ENCODE assay signal across 8 cellular contexts in the genomic region with DNA sequence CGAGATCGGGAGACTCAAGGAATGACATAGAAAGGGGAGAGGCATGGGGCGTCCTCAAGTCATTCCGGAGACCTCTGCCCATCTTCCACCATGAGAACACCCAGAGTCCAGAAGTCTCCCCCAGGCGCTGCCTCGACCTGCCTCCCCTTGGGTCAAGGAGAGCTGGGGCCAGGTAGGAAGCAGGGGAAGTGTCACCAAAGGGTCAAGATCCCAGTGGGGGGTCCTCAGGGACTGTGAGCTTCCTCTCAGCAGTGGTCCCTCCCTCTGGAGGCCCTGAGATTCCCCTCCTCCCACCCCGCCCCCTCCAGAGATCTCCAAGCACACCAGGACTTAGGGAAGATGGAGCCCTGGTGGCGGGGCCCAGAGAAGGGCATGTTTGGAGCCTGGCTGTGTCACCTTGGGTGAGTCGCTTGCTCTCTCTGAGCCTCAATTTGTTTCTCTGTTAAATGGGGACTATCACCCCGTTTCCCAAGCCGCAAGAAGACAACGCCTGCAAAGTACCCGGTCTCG. TPM values are rescaled to one million over a fixed set of nuclear protein-coding genes. Genes with fewer than 3 reads are reported as not detected.
DNase-seq lines count a peak whose midpoint lies in the region; ATAC-seq lines count a peak whose summit lies in the region.

No MANE protein-coding gene starts in this region.

- H3K4me1 Mint-ChIP-seq in activated CD4-positive, alpha-beta T cell treated with anti-CD3 and anti-CD28 coated beads, Interleukin-2, amount 10 ng/mL, durations not matched to agents 7 days and 5 days = peaks cover 22% of the 10 kb centered on the region
- H3K4me1 Mint-ChIP-seq in activated T-helper 17 cell treated with anti-CD3 and anti-CD28 coated beads, Interleukin-2, amount 50 U/mL, for 72 hours = peaks cover 18% of the 10 kb centered on the region
- peaks cover 19 to 21% of the 10 kb centered on the region in 2 donors for H3K4me1 Mint-ChIP-seq in immature natural killer cell
- peaks cover 32% of the 10 kb centered on the region for H3K4me1 Mint-ChIP-seq in stimulated activated naive CD8-positive, alpha-beta T cell treated with anti-CD3 and anti-CD28 coated beads, Interleukin-15, amount 100 ng/mL, for 72 hours

- POLR2A ChIA-PET in activated CD4-positive, alpha-beta T cell treated with anti-CD3 and anti-CD28 coated beads, Interleukin-2, amount 10 ng/mL, durations not matched to agents 7 days and 5 days (lab: Charles Lee) = no interaction called here

- CTCF ChIA-PET in activated CD4-positive, alpha-beta T cell treated with anti-CD3 and anti-CD28 coated beads, Interleukin-2, amount 10 ng/mL, durations not matched to agents 7 days and 5 days (lab: Charles Lee) = interaction anchor here (1.1 to 3.3 kb wide), 6 partner anchors 13 to 58 kb away, joined by 3 to 78 read pairs (median 14); no protein-coding TSS in a partner anchor

- H3K9me3 Mint-ChIP-seq in activated CD4-positive, alpha-beta T cell treated with anti-CD3 and anti-CD28 coated beads, Interleukin-2, amount 10 ng/mL, durations not matched to agents 7 days and 5 days = no peaks in the 10 kb centered on the region
- H3K9me3 Mint-ChIP-seq in activated T-helper 17 cell treated with anti-CD3 and anti-CD28 coated beads, Interleukin-2, amount 50 U/mL, for 72 hours = no peaks in the 10 kb centered on the region
- peaks cover 0 to 2% (median 0%) of the 10 kb centered on the region in 6 donors for H3K9me3 Mint-ChIP-seq in immature natural killer cell
- H3K9me3 Mint-ChIP-seq in stimulated activated naive CD8-positive, alpha-beta T cell treated with anti-CD3 and anti-CD28 coated beads, Interleukin-15, amount 100 ng/mL, for 72 hours = no peaks in the 10 kb centered on the region

- H3K4me3 Mint-ChIP-seq in activated CD4-positive, alpha-beta T cell treated with anti-CD3 and anti-CD28 coated beads, Interleukin-2, amount 10 ng/mL, durations not matched to agents 7 days and 5 days = peak overlapping the region; percentile 43
- peak overlapping the region; percentile 85 for H3K4me3 Mint-ChIP-seq in activated T-helper 17 cell treated with anti-CD3 and anti-CD28 coated beads, Interleukin-2, amount 50 U/mL, for 72 hours
- peak overlapping the region; percentile 61 to 93 (median 70) for H3K4me3 Mint-ChIP-seq in immature natural killer cell
- peak overlapping the region; percentile 76 to 85 for H3K4me3 Mint-ChIP-seq in stimulated activated naive CD8-positive, alpha-beta T cell treated with anti-CD3 and anti-CD28 coated beads, Interleukin-15, amount 100 ng/mL, for 72 hours

- no peak overlapping the region for H3K27ac Mint-ChIP-seq in activated CD4-positive, alpha-beta T cell treated with anti-CD3 and anti-CD28 coated beads, Interleukin-2, amount 10 ng/mL, durations not matched to agents 7 days and 5 days
- no peak overlapping the region for H3K27ac Mint-ChIP-seq in activated T-helper 17 cell treated with anti-CD3 and anti-CD28 coated beads, Interleukin-2, amount 50 U/mL, for 72 hours
- peak overlapping the region in 3 of 6 donors; percentile 62 to 88 (median 84) for H3K27ac Mint-ChIP-seq in immature natural killer cell
- peak overlapping the region in 1 of 2 donors; percentile 6 for H3K27ac Mint-ChIP-seq in stimulated activated naive CD8-positive, alpha-beta T cell treated with anti-CD3 and anti-CD28 coated beads, Interleukin-15, amount 100 ng/mL, for 72 hours

- no peaks in the 10 kb centered on the region for H3K36me3 Mint-ChIP-seq in activated CD4-positive, alpha-beta T cell treated with anti-CD3 and anti-CD28 coated beads, Interleukin-2, amount 10 ng/mL, durations not matched to agents 7 days and 5 days (ENCODE audit: low read depth)
- H3K36me3 Mint-ChIP-seq in activated T-helper 17 cell treated with anti-CD3 and anti-CD28 coated beads, Interleukin-2, amount 50 U/mL, for 72 hours (ENCODE audit: low read depth) = peaks cover 5% of the 10 kb centered on the region
- H3K36me3 Mint-ChIP-seq in immature natural killer cell = no peaks in the 10 kb centered on the region

- H3K27me3 Mint-ChIP-seq in activated CD4-positive, alpha-beta T cell treated with anti-CD3 and anti-CD28 coated beads, Interleukin-2, amount 10 ng/mL, durations not matched to agents 7 days and 5 days = peaks cover 24% of the 10 kb centered on the region
- peaks cover 22% of the 10 kb centered on the region for H3K27me3 Mint-ChIP-seq in activated T-helper 17 cell treated with anti-CD3 and anti-CD28 coated beads, Interleukin-2, amount 50 U/mL, for 72 hours
- peaks cover 14 to 25% (median 22%) of the 10 kb centered on the region in 3 donors for H3K27me3 Mint-ChIP-seq in immature natural killer cell (ENCODE audit: low read depth in 3 of 3)
- peaks cover 43% of the 10 kb centered on the region for H3K27me3 Mint-ChIP-seq in stimulated activated naive CD8-positive, alpha-beta T cell treated with anti-CD3 and anti-CD28 coated beads, Interleukin-15, amount 100 ng/mL, for 72 hours

- no peak for DNase-seq in activated CD4-positive, alpha-beta T cell treated with anti-CD3 and anti-CD28 coated beads, Interleukin-2, amount 10 ng/mL, durations not matched to agents 7 days and 5 days
- DNase-seq in activated CD4-positive, alpha-beta T cell treated with anti-CD3 and anti-CD28 coated beads, Interleukin-2, amount 50 U/mL, for 1 hour = no peak
- DNase-seq in immature natural killer cell (no peak), kidney glomerular epithelial cell (lab: John Stamatoyannopoulos, UW) (no peak), NCI-H2196 (lab: John Stamatoyannopoulos, UW; ENCODE audit: unreplicated experiment) (no peak)
- no peak for DNase-seq in stimulated activated naive CD8-positive, alpha-beta T cell treated with anti-CD3 and anti-CD28 coated beads, Interleukin-15, amount 100 ng/mL, for 72 hours

- ATAC-seq in activated T-helper 17 cell treated with anti-CD3 and anti-CD28 coated beads, Interleukin-2, amount 50 U/mL, for 72 hours (replicated peaks) = no peak
- no peak for ATAC-seq in stimulated activated naive CD8-positive, alpha-beta T cell treated with anti-CD3 and anti-CD28 coated beads, Interleukin-15, amount 100 ng/mL, for 72 hours
- ATAC-seq in GM19395 (IDR thresholded peaks at IDR 0.05; ENCODE audit: unreplicated experiment) = no peak

RNA-seq across cellular contexts. Expression of a gene that starts 0.9 kb away (rescaled TPM):
- total RNA-seq in activated CD4-positive, alpha-beta T cell treated with anti-CD3 and anti-CD28 coated beads, Interleukin-2, amount 10 ng/mL, durations not matched to agents 7 days and 5 days = under 1 TPM; 0.31 to 0.42 TPM
- total RNA-seq in activated T-helper 17 cell treated with anti-CD3 and anti-CD28 coated beads, Interleukin-2, amount 50 U/mL, for 72 hours = 1 to 10 TPM in 1 of 2 donors, under 1 TPM in 1; 0.09 to 5.4 TPM
- not detected for polyA plus RNA-seq in immature natural killer cell

RNA-seq across cellular contexts. Expression of a gene that starts 24.1 kb away (rescaled TPM):
- not detected for total RNA-seq in activated CD4-positive, alpha-beta T cell treated with anti-CD3 and anti-CD28 coated beads, Interleukin-2, amount 10 ng/mL, durations not matched to agents 7 days and 5 days
- total RNA-seq in activated T-helper 17 cell treated with anti-CD3 and anti-CD28 coated beads, Interleukin-2, amount 50 U/mL, for 72 hours = 1 to 10 TPM in 1 of 2 donors, not detected in 1; 9.6 TPM
- polyA plus RNA-seq in immature natural killer cell = not detected

RNA-seq across cellular contexts. Expression of a gene that starts 35.2 kb away (rescaled TPM):
- total RNA-seq in activated CD4-positive, alpha-beta T cell treated with anti-CD3 and anti-CD28 coated beads, Interleukin-2, amount 10 ng/mL, durations not matched to agents 7 days and 5 days = 10 to 100 TPM; 14.0 to 14.7 TPM
- total RNA-seq in activated T-helper 17 cell treated with anti-CD3 and anti-CD28 coated beads, Interleukin-2, amount 50 U/mL, for 72 hours = 10 to 100 TPM in 1 of 2 donors, 1 to 10 TPM in 1; 1.3 to 12.9 TPM
- under 1 TPM in 2 of 3 donors, not detected in 1; 0.14 to 0.52 TPM for polyA plus RNA-seq in immature natural killer cell

RNA-seq across cellular contexts. Expression of a gene that starts 56.9 kb away (rescaled TPM):
- 100 to 1,000 TPM; 175 to 178 TPM for total RNA-seq in activated CD4-positive, alpha-beta T cell treated with anti-CD3 and anti-CD28 coated beads, Interleukin-2, amount 10 ng/mL, durations not matched to agents 7 days and 5 days
- total RNA-seq in activated T-helper 17 cell treated with anti-CD3 and anti-CD28 coated beads, Interleukin-2, amount 50 U/mL, for 72 hours = 100 to 1,000 TPM in 1 of 2 donors, 10 to 100 TPM in 1; 75.0 to 103 TPM
- polyA plus RNA-seq in immature natural killer cell = 100 to 1,000 TPM in 1 of 3 donors, 10 to 100 TPM in 2; 36.3 to 116 (median 36.3) TPM

RNA-seq across cellular contexts. Expression of a gene that starts 58.9 kb away (rescaled TPM):
- 100 to 1,000 TPM; 700 to 784 TPM for total RNA-seq in activated CD4-positive, alpha-beta T cell treated with anti-CD3 and anti-CD28 coated beads, Interleukin-2, amount 10 ng/mL, durations not matched to agents 7 days and 5 days
- 100 to 1,000 TPM; 313 to 323 TPM for total RNA-seq in activated T-helper 17 cell treated with anti-CD3 and anti-CD28 coated beads, Interleukin-2, amount 50 U/mL, for 72 hours
- polyA plus RNA-seq in immature natural killer cell = 100 to 1,000 TPM; 151 to 185 (median 178) TPM
